ENCODE assay signal across 24 cellular contexts in the genomic region with DNA sequence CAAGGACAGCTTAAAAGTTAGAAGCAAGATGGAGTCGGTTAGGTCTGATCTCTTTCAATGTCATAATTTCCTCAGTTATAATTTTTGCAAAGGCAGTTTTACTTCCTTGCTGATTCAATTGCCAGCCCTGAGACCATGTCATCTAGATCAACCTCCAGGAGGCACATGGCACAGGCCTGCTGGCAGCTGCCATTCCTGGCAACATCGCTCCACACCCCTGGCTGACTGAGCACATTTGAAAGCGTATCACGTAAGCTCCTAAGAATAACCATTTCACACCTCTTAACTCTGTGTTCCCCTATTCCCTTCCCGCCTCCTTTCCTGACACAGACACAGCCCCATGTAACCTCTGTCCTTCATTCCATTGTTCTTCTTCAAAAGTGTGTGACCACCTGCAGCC.
"Had no signal": no experiment of that assay in that cellular context is flagged by ENCODE, and none has a peak within 500 bp of the region (broad histone marks: within the 10 kb centered on the region; RNA-seq: fewer than 3 reads in every experiment).

No MANE protein-coding gene starts in this region.

- DNase-seq: activated CD4-positive, alpha-beta T cell treated with anti-CD3 and anti-CD28 coated beads for 4 hours; activated CD4-positive, alpha-beta T cell treated with anti-CD3 and anti-CD28 coated beads, Interleukin-2, amount 50 U/mL, for 4 hours; activated T-cell treated with anti-CD3 and anti-CD28 coated beads, Interleukin-2, amount 50 U/mL, for 24 hours; cortex of kidney; mammary epithelial cell; naive thymus-derived CD4-positive, alpha-beta T cell; ovary; spleen; stimulated activated naive CD4-positive, alpha-beta T cell treated with Interleukin-2 at 50 U/mL for 16 hours; SW 1271; T-helper 9 cell; upper lobe of left lung had no signal

- FAIRE-seq: endothelial cell of umbilical vein, TTC549 had no signal

- H3K36me3 Mint-ChIP-seq: activated naive CD4-positive, alpha-beta T cell treated with anti-CD3 and anti-CD28 coated beads, Interleukin-2, amount 50 U/mL, for 24 hours; naive thymus-derived CD4-positive, alpha-beta T cell had no signal

- H3K27me3 Mint-ChIP-seq: central memory CD8-positive, alpha-beta T cell; progenitor cell of endocrine pancreas had no signal

- H3K9me3 ChIP-seq: breast epithelium, gastroesophageal sphincter, ovary, spleen, thoracic aorta, upper lobe of left lung, vagina had no signal

- H3K4me3 Mint-ChIP-seq: activated naive CD4-positive, alpha-beta T cell treated with anti-CD3 and anti-CD28 coated beads, Interleukin-2, amount 50 U/mL, for 24 hours; activated T-cell treated with anti-CD3 and anti-CD28 coated beads, Interleukin-2, amount 50 U/mL, for 24 hours; activated T-helper 17 cell treated with anti-CD3 and anti-CD28 coated beads, Interleukin-2, amount 50 U/mL, for 72 hours; central memory CD8-positive, alpha-beta T cell; naive thymus-derived CD4-positive, alpha-beta T cell; T-helper 1 cell treated with Interleukin-12 subunit alpha and Interleukin-12 subunit beta and Interleukin-4 antibody, amounts not matched to agents 30 μg/mL and 1 μg/mL, for 36 hours had no signal

- H3K4me3 ChIP-seq: breast epithelium, gastroesophageal sphincter, ovary, spleen, thoracic aorta, upper lobe of left lung, vagina had no signal

- H3K27me3 ChIP-seq: breast epithelium, gastroesophageal sphincter, ovary, spleen, upper lobe of left lung, vagina had no signal

- H3K4me1 Mint-ChIP-seq: activated naive CD4-positive, alpha-beta T cell treated with anti-CD3 and anti-CD28 coated beads, Interleukin-2, amount 50 U/mL, for 24 hours; activated T-helper 17 cell treated with anti-CD3 and anti-CD28 coated beads, Interleukin-2, amount 50 U/mL, for 72 hours; central memory CD8-positive, alpha-beta T cell had no signal

- ATAC-seq: activated T-helper 17 cell treated with anti-CD3 and anti-CD28 coated beads, Interleukin-2, amount 50 U/mL, for 72 hours; gastroesophageal sphincter; naive thymus-derived CD4-positive, alpha-beta T cell had no signal

- H3K9me3 Mint-ChIP-seq: activated naive CD4-positive, alpha-beta T cell treated with anti-CD3 and anti-CD28 coated beads, Interleukin-2, amount 50 U/mL, for 24 hours; activated T-cell treated with anti-CD3 and anti-CD28 coated beads, Interleukin-2, amount 50 U/mL, for 24 hours; activated T-helper 17 cell treated with anti-CD3 and anti-CD28 coated beads, Interleukin-2, amount 50 U/mL, for 72 hours; central memory CD8-positive, alpha-beta T cell; T-helper 1 cell treated with Interleukin-12 subunit alpha and Interleukin-12 subunit beta and Interleukin-4 antibody, amounts not matched to agents 30 μg/mL and 1 μg/mL, for 36 hours had no signal

- H3K27ac ChIP-seq: breast epithelium, gastroesophageal sphincter, ovary, spleen, thoracic aorta, upper lobe of left lung, vagina, VCaP had no signal

- H3K36me3 ChIP-seq: breast epithelium, gastroesophageal sphincter, ovary, spleen, thoracic aorta, upper lobe of left lung, vagina had no signal

- H3K4me1 ChIP-seq: breast epithelium, gastroesophageal sphincter, spleen, vagina had no signal

- H3K27ac Mint-ChIP-seq: activated naive CD4-positive, alpha-beta T cell treated with anti-CD3 and anti-CD28 coated beads, Interleukin-2, amount 50 U/mL, for 24 hours; activated T-cell treated with anti-CD3 and anti-CD28 coated beads, Interleukin-2, amount 50 U/mL, for 24 hours; activated T-helper 17 cell treated with anti-CD3 and anti-CD28 coated beads, Interleukin-2, amount 50 U/mL, for 72 hours; naive thymus-derived CD4-positive, alpha-beta T cell; progenitor cell of endocrine pancreas; T-helper 1 cell treated with Interleukin-12 subunit alpha and Interleukin-12 subunit beta and Interleukin-4 antibody, amounts not matched to agents 30 μg/mL and 1 μg/mL, for 36 hours had no signal
